ENCODE assay signal across 11 cellular contexts in genomic region chr6:165988306-165988756, GRCh38.
DNase-seq lines count a peak whose midpoint lies in the region; ATAC-seq and TF ChIP-seq lines count a peak whose summit lies in the region.
"Had no signal": no experiment of that assay in that cellular context is flagged by ENCODE, and none has a peak within 500 bp of the region (broad histone marks: within the 10 kb centered on the region; RNA-seq: fewer than 3 reads in every experiment).

No MANE protein-coding gene starts in this region.

- H3K9me3 Mint-ChIP-seq in H9: peaks cover 0 to 5% of the 10 kb centered on the region in 2 experiments; a peak in 4 of 5 replicates

- no peak for DNase-seq in H9
- no peak for DNase-seq in astrocyte of the spinal cord (ENCODE audit: low read depth, low spot score)
- DNase-seq in kidney epithelial cell (ENCODE audit: low read depth): no peak
- DNase-seq in smooth muscle cell (lab: John Stamatoyannopoulos, UW; ENCODE audit: unreplicated experiment): no peak
- no peak for DNase-seq in SK-N-DZ (ENCODE audit: low spot score)
- DNase-seq in T1000 (lab: John Stamatoyannopoulos, UW): no peak
- no peak for DNase-seq in activated CD8-positive, alpha-beta memory T cell treated with anti-CD3 and anti-CD28 coated beads, Interleukin-2, amount 50 U/mL, for 4 hours
- DNase-seq: activated T-cell treated with anti-CD3 and anti-CD28 coated beads for 4 hours; cortex of kidney; stimulated activated CD4-positive, alpha-beta T cell treated with anti-CD3 and anti-CD28 coated beads, Interleukin-1b, Interleukin-23, amount 100 ng/mL, for 48 hours had no signal

- TF ChIP-seq CTCF in H9 (conservative IDR thresholded peaks at IDR 0.05) (no peak; the same call in 2 of the 3 replicates), astrocyte of the spinal cord (IDR thresholded peaks at IDR 0.05; ENCODE audit: low read depth, low read length) (no peak), kidney epithelial cell (IDR thresholded peaks at IDR 0.05; ENCODE audit: insufficient read depth, low read length, poor library complexity, severe bottlenecking) (no peak), smooth muscle cell (IDR thresholded peaks at IDR 0.05; ENCODE audit: borderline replicate concordance, insufficient read depth, poor library complexity, severe bottlenecking) (no peak)

- H3K4me1 ChIP-seq in H9 (ENCODE audit: insufficient read depth, low read length) (no peaks in the 10 kb centered on the region), smooth muscle cell (ENCODE audit: low read depth) (peaks cover 4% of the 10 kb centered on the region)

- H3K27ac ChIP-seq in H9 (ENCODE audit: insufficient read length, low read depth, low read length) (no peak overlapping the region), smooth muscle cell (ENCODE audit: low read depth) (no peak overlapping the region)

- peak overlapping the region; percentile 64 to 81 for H3K4me3 Mint-ChIP-seq in H9

- H3K9me3 ChIP-seq in H9 (ENCODE audit: control insufficient read depth, low read depth, low read length): no peaks in the 10 kb centered on the region
- no peaks in the 10 kb centered on the region for H3K9me3 ChIP-seq in smooth muscle cell (replicated peaks; ENCODE audit: low read depth)

- H3K27me3 ChIP-seq in H9 (ENCODE audit: insufficient read depth, low read length) (peaks cover 69% of the 10 kb centered on the region), kidney epithelial cell (ENCODE audit: control insufficient read depth, insufficient read depth, low read length) (peaks cover 56% of the 10 kb centered on the region), smooth muscle cell (ENCODE audit: low read depth) (peaks cover 90% of the 10 kb centered on the region)

- no peak overlapping the region for H2AFZ ChIP-seq in H9 (ENCODE audit: low read length)
- peak overlapping the region; percentile 81 for H2AFZ ChIP-seq in smooth muscle cell (ENCODE audit: low read depth)

- H3K4me3 ChIP-seq in astrocyte of the spinal cord (ENCODE audit: low read depth, low read length): peak overlapping the region; percentile 48
- H3K4me3 ChIP-seq in kidney epithelial cell (ENCODE audit: low read depth, low read length): peak overlapping the region; percentile 34
- peak overlapping the region; percentile 51 for H3K4me3 ChIP-seq in smooth muscle cell

- peaks cover 20 to 29% of the 10 kb centered on the region in 2 experiments for H3K4me1 Mint-ChIP-seq in H9

- H4K20me1 ChIP-seq in H9 (ENCODE audit: control insufficient read depth, insufficient read depth, insufficient read length) (no peaks in the 10 kb centered on the region), smooth muscle cell (ENCODE audit: low read depth) (no peaks in the 10 kb centered on the region)

- no peaks in the 10 kb centered on the region for H3F3A ChIP-seq in smooth muscle cell (ENCODE audit: low read depth)

- H3K79me2 ChIP-seq in H9 (ENCODE audit: insufficient read depth, low read length): no peaks in the 10 kb centered on the region
- H3K79me2 ChIP-seq in smooth muscle cell (ENCODE audit: low read depth): no peaks in the 10 kb centered on the region

- no peak overlapping the region for H3K27ac Mint-ChIP-seq in H9

- no peak overlapping the region for H3T11ph ChIP-seq in H9 (ENCODE audit: low read length)

- no CpG with 5 or more reads among the region's 29 CpGs for WGBS in H9 (ENCODE audit: extremely low coverage, insufficient read length, low lambda C conversion rate)
- under 1% methylated on average over 26 of the region's 29 CpGs for WGBS in smooth muscle cell (ENCODE audit: low lambda C conversion rate)

- H3K4me2 ChIP-seq in H9 (ENCODE audit: insufficient read depth, insufficient read length, low read length): peak overlapping the region; percentile 48
- H3K4me2 ChIP-seq in smooth muscle cell: peak overlapping the region; percentile 90

- H2BK5ac ChIP-seq in H9 (ENCODE audit: insufficient read length, low read length): no peak overlapping the region

- no peak overlapping the region for H2BK15ac ChIP-seq in H9 (ENCODE audit: low read depth, low read length)

- H3K23ac ChIP-seq in H9 (ENCODE audit: insufficient read length, low read depth, low read length): no peak overlapping the region

- no peak overlapping the region for H3K18ac ChIP-seq in H9 (ENCODE audit: insufficient read length, low read depth, low read length)

- H3K36me3 ChIP-seq in kidney epithelial cell (ENCODE audit: control insufficient read depth, insufficient read depth, low read length) (no peaks in the 10 kb centered on the region), smooth muscle cell (ENCODE audit: low read depth) (no peaks in the 10 kb centered on the region)

- peaks cover 99% of the 10 kb centered on the region for H3K27me3 Mint-ChIP-seq in H9 (ENCODE audit: low read depth)

- in situ Hi-C loops in astrocyte of the spinal cord (cut with HindIII; ENCODE audit: low sequenced_read_pairs): no loop called here

- no peak overlapping the region for H3K14ac ChIP-seq in H9 (ENCODE audit: insufficient read depth, low read length)

- H2BK120ac ChIP-seq in H9 (ENCODE audit: low read depth, low read length, poor library complexity, severe bottlenecking): no peak overlapping the region

- H2BK12ac ChIP-seq in H9 (ENCODE audit: insufficient read length, low read depth, low read length): no peak overlapping the region

- H4K8ac ChIP-seq in H9 (replicated peaks; ENCODE audit: insufficient read length, low read depth, low read length): no peak overlapping the region

- H3K79me1 ChIP-seq in H9 (ENCODE audit: insufficient read depth, low read depth, low read length, poor library complexity, severe bottlenecking): no peaks in the 10 kb centered on the region

- H2AK5ac ChIP-seq in H9 (ENCODE audit: insufficient read length, low read length): no peak overlapping the region

- H3K36me3 Mint-ChIP-seq in H9 (ENCODE audit: insufficient read depth in 1 of 3, low read depth in 3 of 3): peaks cover 0 to 2% (median 0%) of the 10 kb centered on the region in 3 experiments; a peak in 2 of 7 replicates

- H3K23me2 ChIP-seq in H9 (ENCODE audit: insufficient read length, low read depth, low read length, poor library complexity, severe bottlenecking): peaks cover 22% of the 10 kb centered on the region

- no peak overlapping the region for H3K9ac ChIP-seq in H9 (ENCODE audit: extremely low read depth, insufficient read length, low read length)
- no peak overlapping the region for H3K9ac ChIP-seq in smooth muscle cell (ENCODE audit: low read depth)

- H3K56ac ChIP-seq in H9 (ENCODE audit: insufficient read length, low read depth, low read length): no peak overlapping the region

- no peak overlapping the region for H4K91ac ChIP-seq in H9 (ENCODE audit: insufficient read length, low read depth, low read length)

- no peak overlapping the region for H3K4ac ChIP-seq in H9 (ENCODE audit: low read depth, low read length)

- no peak for ATAC-seq in HG02798 (IDR thresholded peaks at IDR 0.05; ENCODE audit: poor library complexity, unreplicated experiment)

- H2BK20ac ChIP-seq in H9 (ENCODE audit: low read depth, low read length, poor library complexity, severe bottlenecking): no peak overlapping the region

- H4K5ac ChIP-seq in H9 (ENCODE audit: insufficient read length, low read depth, low read length): no peak overlapping the region
